ENCODE assay signal across 27 cellular contexts in the genomic region with DNA sequence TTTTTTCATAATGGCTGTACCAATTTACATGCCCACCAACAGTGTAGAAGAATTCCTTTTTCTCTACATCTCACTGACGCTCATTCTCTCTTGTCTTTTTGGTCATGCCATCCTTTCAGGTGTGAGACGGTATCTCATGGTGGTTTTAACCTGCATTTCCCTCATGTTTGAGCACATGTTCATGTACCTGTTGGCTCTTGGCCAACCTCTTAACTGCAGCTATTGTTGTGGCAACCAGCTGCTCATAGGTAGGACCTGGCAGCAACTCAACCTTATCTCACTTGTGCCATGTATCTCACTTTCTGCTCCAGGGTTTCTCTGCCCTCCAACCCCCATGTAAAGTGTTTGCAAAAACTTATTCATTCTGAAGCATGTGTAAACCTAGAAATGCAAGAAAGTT.
A peak's percentile ranks its signal among the peaks of the same experiment; 100 is the strongest.
DNase-seq lines count a peak whose midpoint lies in the region; ATAC-seq and TF ChIP-seq lines count a peak whose summit lies in the region.
"Had no signal": no experiment of that assay in that cellular context is flagged by ENCODE, and none has a peak within 500 bp of the region (broad histone marks: within the 10 kb centered on the region; RNA-seq: fewer than 3 reads in every experiment).

No MANE protein-coding gene starts in this region.

- H3K4me1 Mint-ChIP-seq in CD14-positive monocyte: no peaks in the 10 kb centered on the region
- H3K4me1 Mint-ChIP-seq: activated CD4-positive, alpha-beta T cell treated with anti-CD3 and anti-CD28 coated beads, Interleukin-2, amount 10 ng/mL, durations not matched to agents 7 days and 5 days; CD8-positive, alpha-beta memory T cell; central memory CD8-positive, alpha-beta T cell; naive B cell had no signal

- no peak overlapping the region for H2BK5ac ChIP-seq in trophoblast cell (ENCODE audit: low read depth, low read length, poor library complexity)

- no peak overlapping the region for H3K18ac ChIP-seq in trophoblast cell (ENCODE audit: low read length)

- no peak for ATAC-seq in GM18909 (IDR thresholded peaks at IDR 0.05; ENCODE audit: poor library complexity, unreplicated experiment)
- ATAC-seq: activated naive CD4-positive, alpha-beta T cell treated with anti-CD3 and anti-CD28 coated beads, Interleukin-2, amount 50 U/mL, for 72 hours; left cardiac atrium; T-helper 17 cell had no signal

- DNase-seq in HT-29 (ENCODE audit: low spot score): peak; percentile 45
- peak; percentile 52 to 75 for DNase-seq in NCI-H2081 (lab: John Stamatoyannopoulos, UW)
- DNase-seq in NCI-H510A treated with DMSO at 0.1 percent for 48 hours (lab: John Stamatoyannopoulos, UW): peak; percentile 77
- no peak for DNase-seq in trophoblast cell
- DNase-seq in activated gamma-delta T cell (lab: John Stamatoyannopoulos, UW): no peak
- no peak for DNase-seq in CD14-positive monocyte (ENCODE audit: low spot score)
- DNase-seq: activated CD4-positive, alpha-beta T cell treated with anti-CD3 and anti-CD28 coated beads, Interleukin-2, amount 10 ng/mL, durations not matched to agents 7 days and 5 days; aorta; CD8-positive, alpha-beta memory T cell; dorsolateral prefrontal cortex; head of caudate nucleus; IMR-90; left cardiac atrium; mesendoderm; MM.1S; naive B cell; NCI-H2227 treated with DMSO at 0.1 percent for 48 hours; occipital lobe; spleen; stimulated activated CD4-positive, alpha-beta T cell treated with anti-CD3 and anti-CD28 coated beads, Interleukin-4, amount 100 ng/mL, for 1 hour; stimulated activated naive CD4-positive, alpha-beta T cell; T-helper 17 cell had no signal

- H3K79me2 ChIP-seq in trophoblast cell (ENCODE audit: control insufficient read depth, insufficient read depth, low read length, poor library complexity): no peaks in the 10 kb centered on the region

- no CpG with 5 or more reads among the region's 2 CpGs for WGBS in trophoblast cell (ENCODE audit: extremely low coverage, insufficient coverage, insufficient read length)

- no peak overlapping the region for H4K91ac ChIP-seq in trophoblast cell (ENCODE audit: low read depth, low read length)

- no peak overlapping the region for H4K12ac ChIP-seq in trophoblast cell (ENCODE audit: low read depth, low read length)

- H2BK12ac ChIP-seq in trophoblast cell (ENCODE audit: low read length): no peak overlapping the region

- H4K8ac ChIP-seq in trophoblast cell (ENCODE audit: low read depth, low read length): no peak overlapping the region

- no peak for TF ChIP-seq CTCF in CD14-positive monocyte (IDR thresholded peaks at IDR 0.05)

- H3K27ac Mint-ChIP-seq in CD14-positive monocyte: no peak overlapping the region
- H3K27ac Mint-ChIP-seq: activated CD4-positive, alpha-beta T cell treated with anti-CD3 and anti-CD28 coated beads, Interleukin-2, amount 10 ng/mL, durations not matched to agents 7 days and 5 days; activated naive CD4-positive, alpha-beta T cell treated with anti-CD3 and anti-CD28 coated beads, Interleukin-2, amount 50 U/mL, for 72 hours; CD8-positive, alpha-beta memory T cell; T-helper 17 cell had no signal

- H3K36me3 ChIP-seq in trophoblast cell (ENCODE audit: control insufficient read depth in 1 of 2, insufficient read depth in 2 of 2, low read length in 2 of 2): no peaks in the 10 kb centered on the region
- H3K36me3 ChIP-seq: spleen had no signal

- no peaks in the 10 kb centered on the region for H3K36me3 Mint-ChIP-seq in CD14-positive monocyte
- H3K36me3 Mint-ChIP-seq: activated naive CD4-positive, alpha-beta T cell treated with anti-CD3 and anti-CD28 coated beads, Interleukin-2, amount 50 U/mL, for 72 hours; CD8-positive, alpha-beta memory T cell; naive B cell had no signal

- no peak overlapping the region for H3K4ac ChIP-seq in trophoblast cell (ENCODE audit: low read depth, low read length)

- H3K4me1 ChIP-seq in trophoblast cell (ENCODE audit: control insufficient read depth in 1 of 2, insufficient read depth in 2 of 2, low read length in 2 of 2): no peaks in the 10 kb centered on the region
- H3K4me1 ChIP-seq: spleen had no signal

- H3K4me2 ChIP-seq in trophoblast cell (ENCODE audit: low read length): no peak overlapping the region

- H3K27me3 Mint-ChIP-seq in CD14-positive monocyte (ENCODE audit: low read depth in 3 of 3): peaks cover 0 to 3% (median 0%) of the 10 kb centered on the region in 3 donors

- no peak overlapping the region for H2AK5ac ChIP-seq in trophoblast cell (ENCODE audit: low read length)

- intact Hi-C loops in CD14-positive monocyte (cut with micrococcal nuclease): no loop called here

- no peak overlapping the region for H2BK120ac ChIP-seq in trophoblast cell (ENCODE audit: insufficient read depth, low read length, poor library complexity)

- H3K4me3 Mint-ChIP-seq in CD14-positive monocyte: no peak overlapping the region
- H3K4me3 Mint-ChIP-seq: activated CD4-positive, alpha-beta T cell treated with anti-CD3 and anti-CD28 coated beads, Interleukin-2, amount 10 ng/mL, durations not matched to agents 7 days and 5 days; CD8-positive, alpha-beta memory T cell; central memory CD8-positive, alpha-beta T cell; T-helper 17 cell had no signal

- no peaks in the 10 kb centered on the region for H3K9me3 Mint-ChIP-seq in CD14-positive monocyte
- H3K9me3 Mint-ChIP-seq: activated CD4-positive, alpha-beta T cell treated with anti-CD3 and anti-CD28 coated beads, Interleukin-2, amount 10 ng/mL, durations not matched to agents 7 days and 5 days; CD8-positive, alpha-beta memory T cell had no signal

- no peak overlapping the region for H3K27ac ChIP-seq in trophoblast cell (ENCODE audit: low read depth, low read length)
- H3K27ac ChIP-seq: dorsolateral prefrontal cortex, SK-N-MC, spleen, VCaP had no signal

- H2AFZ ChIP-seq in trophoblast cell (ENCODE audit: insufficient read depth, low read length, poor library complexity): no peak overlapping the region

- no peaks in the 10 kb centered on the region for H3K9me3 ChIP-seq in trophoblast cell (ENCODE audit: insufficient read depth, low read depth, low read length)
- H3K9me3 ChIP-seq: spleen had no signal

- no peak overlapping the region for H3K9ac ChIP-seq in trophoblast cell (ENCODE audit: low read length)

- H3K23ac ChIP-seq in trophoblast cell (ENCODE audit: low read length): peak overlapping the region; percentile 34

- no peaks in the 10 kb centered on the region for H3K79me1 ChIP-seq in trophoblast cell (ENCODE audit: low read length)

- no peak overlapping the region for H3K14ac ChIP-seq in trophoblast cell (ENCODE audit: low read length)

- H3K4me3 ChIP-seq in trophoblast cell (ENCODE audit: low read depth, low read length): no peak overlapping the region
- H3K4me3 ChIP-seq: dorsolateral prefrontal cortex, SK-N-MC, spleen had no signal

- H3K27me3 ChIP-seq in trophoblast cell (ENCODE audit: insufficient read depth, low read length): no peaks in the 10 kb centered on the region
- H3K27me3 ChIP-seq: dorsolateral prefrontal cortex, spleen had no signal

Comparison
In these comparisons a context has a peak if more than half of its experiments do, and no peak if none do; other contexts are left out.
1. DNase-seq: peak in HT-29 (single experiment), NCI-H2081 (2 of 2) and NCI-H510A treated with DMSO at 0.1 percent for 48 hours (single experiment); none in trophoblast cell (0 of 2), activated gamma-delta T cell (single experiment) and CD14-positive monocyte (single experiment).